In the genomic region with DNA sequence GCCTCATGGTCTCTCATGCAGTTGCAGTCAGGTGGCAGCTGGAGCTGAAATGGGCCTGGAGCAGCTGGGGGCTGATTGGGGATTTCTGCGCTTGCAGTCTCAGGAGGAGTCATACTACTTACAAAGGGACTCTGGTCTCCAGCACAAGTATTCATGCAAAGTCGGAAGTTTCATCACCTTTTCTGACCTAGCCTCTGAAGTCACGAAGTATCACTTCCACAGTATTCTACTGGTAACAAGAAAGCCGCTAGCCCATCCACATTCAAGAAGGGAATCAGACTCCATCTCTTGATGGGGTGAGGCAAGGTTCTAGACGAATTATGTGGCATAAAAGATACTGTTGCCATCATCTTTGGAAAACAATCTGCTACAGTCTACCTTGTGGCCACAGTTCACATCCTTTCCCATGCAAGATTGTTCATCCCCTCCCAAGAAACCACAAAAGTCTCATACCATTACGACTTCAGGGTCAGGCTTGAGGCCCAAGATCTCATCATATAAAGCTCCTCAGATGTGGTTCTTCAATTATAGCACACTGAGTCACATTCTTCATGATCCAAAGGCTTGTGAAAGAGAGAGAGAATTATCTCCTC, we compare ENCODE assay signal across 1 cellular context.
A peak's percentile ranks its signal among the peaks of the same experiment; 100 is the strongest.
TF ChIP-seq lines count a peak whose summit lies in the region.

No MANE protein-coding gene starts in this region.

TF ChIP-seq in GM12878, 131 proteins besides CTCF, POLR2A, EP300 and RAD21 (continued from another document and continues in another):
- TF ChIP-seq, protein P1, sequence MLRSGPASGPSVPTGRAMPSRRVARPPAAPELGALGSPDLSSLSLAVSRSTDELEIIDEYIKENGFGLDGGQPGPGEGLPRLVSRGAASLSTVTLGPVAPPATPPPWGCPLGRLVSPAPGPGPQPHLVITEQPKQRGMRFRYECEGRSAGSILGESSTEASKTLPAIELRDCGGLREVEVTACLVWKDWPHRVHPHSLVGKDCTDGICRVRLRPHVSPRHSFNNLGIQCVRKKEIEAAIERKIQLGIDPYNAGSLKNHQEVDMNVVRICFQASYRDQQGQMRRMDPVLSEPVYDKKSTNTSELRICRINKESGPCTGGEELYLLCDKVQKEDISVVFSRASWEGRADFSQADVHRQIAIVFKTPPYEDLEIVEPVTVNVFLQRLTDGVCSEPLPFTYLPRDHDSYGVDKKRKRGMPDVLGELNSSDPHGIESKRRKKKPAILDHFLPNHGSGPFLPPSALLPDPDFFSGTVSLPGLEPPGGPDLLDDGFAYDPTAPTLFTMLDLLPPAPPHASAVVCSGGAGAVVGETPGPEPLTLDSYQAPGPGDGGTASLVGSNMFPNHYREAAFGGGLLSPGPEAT (IDR thresholded peaks at IDR 0.05; ENCODE audit: low read depth) = peak; percentile 45
- no peak for TF ChIP-seq TBL1XR1 (IDR thresholded peaks at IDR 0.05; ENCODE audit: low read depth, low read length)
- TF ChIP-seq USF2 (IDR thresholded peaks at IDR 0.05; ENCODE audit: borderline replicate concordance, low read depth, low read length) = no peak
- TF ChIP-seq, protein P2, sequence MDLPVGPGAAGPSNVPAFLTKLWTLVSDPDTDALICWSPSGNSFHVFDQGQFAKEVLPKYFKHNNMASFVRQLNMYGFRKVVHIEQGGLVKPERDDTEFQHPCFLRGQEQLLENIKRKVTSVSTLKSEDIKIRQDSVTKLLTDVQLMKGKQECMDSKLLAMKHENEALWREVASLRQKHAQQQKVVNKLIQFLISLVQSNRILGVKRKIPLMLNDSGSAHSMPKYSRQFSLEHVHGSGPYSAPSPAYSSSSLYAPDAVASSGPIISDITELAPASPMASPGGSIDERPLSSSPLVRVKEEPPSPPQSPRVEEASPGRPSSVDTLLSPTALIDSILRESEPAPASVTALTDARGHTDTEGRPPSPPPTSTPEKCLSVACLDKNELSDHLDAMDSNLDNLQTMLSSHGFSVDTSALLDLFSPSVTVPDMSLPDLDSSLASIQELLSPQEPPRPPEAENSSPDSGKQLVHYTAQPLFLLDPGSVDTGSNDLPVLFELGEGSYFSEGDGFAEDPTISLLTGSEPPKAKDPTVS (IDR thresholded peaks at IDR 0.05; ENCODE audit: low read depth, low read length) = no peak
- TF ChIP-seq SRF (IDR thresholded peaks at IDR 0.05; ENCODE audit: low read depth in 2 of 2, low read length in 2 of 2) = no peak
- no peak for TF ChIP-seq SMC3 (IDR thresholded peaks at IDR 0.05; ENCODE audit: borderline replicate concordance, low read length)
- TF ChIP-seq NFIC (IDR thresholded peaks at IDR 0.05; ENCODE audit: low read depth, low read length) = peak; percentile 95
- TF ChIP-seq TAF1 (IDR thresholded peaks at IDR 0.05; ENCODE audit: borderline replicate concordance, low read depth, low read length) = 0 out of 2 replicates have a peak, but pooled peaks have one; percentile 22
- TF ChIP-seq MTA3 (IDR thresholded peaks at IDR 0.05; ENCODE audit: borderline replicate concordance, low read length) = 0 out of 2 replicates have a peak, but pooled peaks have one; percentile 56
- TF ChIP-seq RCOR1 (conservative IDR thresholded peaks at IDR 0.05; ENCODE audit: low read depth, low read length) = no peak
- TF ChIP-seq SUZ12 (IDR thresholded peaks at IDR 0.05; ENCODE audit: unreplicated experiment) = no peak
- TF ChIP-seq JUNB (IDR thresholded peaks at IDR 0.05) = peak; percentile 78
- no peak for TF ChIP-seq ESRRA (IDR thresholded peaks at IDR 0.05; ENCODE audit: low read length)
- TF ChIP-seq CEBPB (IDR thresholded peaks at IDR 0.05; ENCODE audit: borderline replicate concordance in 1 of 2, low read depth in 2 of 2, low read length in 2 of 2) = peak in 1 of 2 experiments; percentile 64; a peak in 1 of 4 replicates
- peak; percentile 85; the same call in 1 of the 2 replicates for TF ChIP-seq FOXM1 (IDR thresholded peaks at IDR 0.05; ENCODE audit: low read depth, low read length)
- TF ChIP-seq, protein P3, sequence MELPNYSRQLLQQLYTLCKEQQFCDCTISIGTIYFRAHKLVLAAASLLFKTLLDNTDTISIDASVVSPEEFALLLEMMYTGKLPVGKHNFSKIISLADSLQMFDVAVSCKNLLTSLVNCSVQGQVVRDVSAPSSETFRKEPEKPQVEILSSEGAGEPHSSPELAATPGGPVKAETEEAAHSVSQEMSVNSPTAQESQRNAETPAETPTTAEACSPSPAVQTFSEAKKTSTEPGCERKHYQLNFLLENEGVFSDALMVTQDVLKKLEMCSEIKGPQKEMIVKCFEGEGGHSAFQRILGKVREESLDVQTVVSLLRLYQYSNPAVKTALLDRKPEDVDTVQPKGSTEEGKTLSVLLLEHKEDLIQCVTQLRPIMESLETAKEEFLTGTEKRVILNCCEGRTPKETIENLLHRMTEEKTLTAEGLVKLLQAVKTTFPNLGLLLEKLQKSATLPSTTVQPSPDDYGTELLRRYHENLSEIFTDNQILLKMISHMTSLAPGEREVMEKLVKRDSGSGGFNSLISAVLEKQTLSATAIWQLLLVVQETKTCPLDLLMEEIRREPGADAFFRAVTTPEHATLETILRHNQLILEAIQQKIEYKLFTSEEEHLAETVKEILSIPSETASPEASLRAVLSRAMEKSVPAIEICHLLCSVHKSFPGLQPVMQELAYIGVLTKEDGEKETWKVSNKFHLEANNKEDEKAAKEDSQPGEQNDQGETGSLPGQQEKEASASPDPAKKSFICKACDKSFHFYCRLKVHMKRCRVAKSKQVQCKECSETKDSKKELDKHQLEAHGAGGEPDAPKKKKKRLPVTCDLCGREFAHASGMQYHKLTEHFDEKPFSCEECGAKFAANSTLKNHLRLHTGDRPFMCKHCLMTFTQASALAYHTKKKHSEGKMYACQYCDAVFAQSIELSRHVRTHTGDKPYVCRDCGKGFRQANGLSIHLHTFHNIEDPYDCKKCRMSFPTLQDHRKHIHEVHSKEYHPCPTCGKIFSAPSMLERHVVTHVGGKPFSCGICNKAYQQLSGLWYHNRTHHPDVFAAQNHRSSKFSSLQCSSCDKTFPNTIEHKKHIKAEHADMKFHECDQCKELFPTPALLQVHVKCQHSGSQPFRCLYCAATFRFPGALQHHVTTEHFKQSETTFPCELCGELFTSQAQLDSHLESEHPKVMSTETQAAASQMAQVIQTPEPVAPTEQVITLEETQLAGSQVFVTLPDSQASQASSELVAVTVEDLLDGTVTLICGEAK (IDR thresholded peaks at IDR 0.05; ENCODE audit: borderline replicate concordance) = no peak
- peak; percentile 50; the same call in 1 of the 2 replicates for TF ChIP-seq CREB1 (IDR thresholded peaks at IDR 0.05; ENCODE audit: low read depth)
- no peak for TF ChIP-seq RB1 (IDR thresholded peaks at IDR 0.05; ENCODE audit: borderline replicate concordance)
- TF ChIP-seq, protein P4, sequence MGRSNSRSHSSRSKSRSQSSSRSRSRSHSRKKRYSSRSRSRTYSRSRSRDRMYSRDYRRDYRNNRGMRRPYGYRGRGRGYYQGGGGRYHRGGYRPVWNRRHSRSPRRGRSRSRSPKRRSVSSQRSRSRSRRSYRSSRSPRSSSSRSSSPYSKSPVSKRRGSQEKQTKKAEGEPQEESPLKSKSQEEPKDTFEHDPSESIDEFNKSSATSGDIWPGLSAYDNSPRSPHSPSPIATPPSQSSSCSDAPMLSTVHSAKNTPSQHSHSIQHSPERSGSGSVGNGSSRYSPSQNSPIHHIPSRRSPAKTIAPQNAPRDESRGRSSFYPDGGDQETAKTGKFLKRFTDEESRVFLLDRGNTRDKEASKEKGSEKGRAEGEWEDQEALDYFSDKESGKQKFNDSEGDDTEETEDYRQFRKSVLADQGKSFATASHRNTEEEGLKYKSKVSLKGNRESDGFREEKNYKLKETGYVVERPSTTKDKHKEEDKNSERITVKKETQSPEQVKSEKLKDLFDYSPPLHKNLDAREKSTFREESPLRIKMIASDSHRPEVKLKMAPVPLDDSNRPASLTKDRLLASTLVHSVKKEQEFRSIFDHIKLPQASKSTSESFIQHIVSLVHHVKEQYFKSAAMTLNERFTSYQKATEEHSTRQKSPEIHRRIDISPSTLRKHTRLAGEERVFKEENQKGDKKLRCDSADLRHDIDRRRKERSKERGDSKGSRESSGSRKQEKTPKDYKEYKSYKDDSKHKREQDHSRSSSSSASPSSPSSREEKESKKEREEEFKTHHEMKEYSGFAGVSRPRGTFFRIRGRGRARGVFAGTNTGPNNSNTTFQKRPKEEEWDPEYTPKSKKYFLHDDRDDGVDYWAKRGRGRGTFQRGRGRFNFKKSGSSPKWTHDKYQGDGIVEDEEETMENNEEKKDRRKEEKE (IDR thresholded peaks at IDR 0.05) = no peak
- TF ChIP-seq MYC (IDR thresholded peaks at IDR 0.05; ENCODE audit: insufficient read depth, insufficient read length, insufficient replicate concordance, low read length, severe bottlenecking) = no peak
- no peak for TF ChIP-seq HCFC1 (IDR thresholded peaks at IDR 0.05; ENCODE audit: low read length)
- TF ChIP-seq SREBF1 (IDR thresholded peaks at IDR 0.05; ENCODE audit: low read length) = no peak
- TF ChIP-seq CHD1 (IDR thresholded peaks at IDR 0.05; ENCODE audit: low read depth, low read length) = no peak
- TF ChIP-seq, protein P5, sequence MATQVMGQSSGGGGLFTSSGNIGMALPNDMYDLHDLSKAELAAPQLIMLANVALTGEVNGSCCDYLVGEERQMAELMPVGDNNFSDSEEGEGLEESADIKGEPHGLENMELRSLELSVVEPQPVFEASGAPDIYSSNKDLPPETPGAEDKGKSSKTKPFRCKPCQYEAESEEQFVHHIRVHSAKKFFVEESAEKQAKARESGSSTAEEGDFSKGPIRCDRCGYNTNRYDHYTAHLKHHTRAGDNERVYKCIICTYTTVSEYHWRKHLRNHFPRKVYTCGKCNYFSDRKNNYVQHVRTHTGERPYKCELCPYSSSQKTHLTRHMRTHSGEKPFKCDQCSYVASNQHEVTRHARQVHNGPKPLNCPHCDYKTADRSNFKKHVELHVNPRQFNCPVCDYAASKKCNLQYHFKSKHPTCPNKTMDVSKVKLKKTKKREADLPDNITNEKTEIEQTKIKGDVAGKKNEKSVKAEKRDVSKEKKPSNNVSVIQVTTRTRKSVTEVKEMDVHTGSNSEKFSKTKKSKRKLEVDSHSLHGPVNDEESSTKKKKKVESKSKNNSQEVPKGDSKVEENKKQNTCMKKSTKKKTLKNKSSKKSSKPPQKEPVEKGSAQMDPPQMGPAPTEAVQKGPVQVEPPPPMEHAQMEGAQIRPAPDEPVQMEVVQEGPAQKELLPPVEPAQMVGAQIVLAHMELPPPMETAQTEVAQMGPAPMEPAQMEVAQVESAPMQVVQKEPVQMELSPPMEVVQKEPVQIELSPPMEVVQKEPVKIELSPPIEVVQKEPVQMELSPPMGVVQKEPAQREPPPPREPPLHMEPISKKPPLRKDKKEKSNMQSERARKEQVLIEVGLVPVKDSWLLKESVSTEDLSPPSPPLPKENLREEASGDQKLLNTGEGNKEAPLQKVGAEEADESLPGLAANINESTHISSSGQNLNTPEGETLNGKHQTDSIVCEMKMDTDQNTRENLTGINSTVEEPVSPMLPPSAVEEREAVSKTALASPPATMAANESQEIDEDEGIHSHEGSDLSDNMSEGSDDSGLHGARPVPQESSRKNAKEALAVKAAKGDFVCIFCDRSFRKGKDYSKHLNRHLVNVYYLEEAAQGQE (IDR thresholded peaks at IDR 0.05; ENCODE audit: low read depth, low read length) = no peak
- TF ChIP-seq, protein P6, sequence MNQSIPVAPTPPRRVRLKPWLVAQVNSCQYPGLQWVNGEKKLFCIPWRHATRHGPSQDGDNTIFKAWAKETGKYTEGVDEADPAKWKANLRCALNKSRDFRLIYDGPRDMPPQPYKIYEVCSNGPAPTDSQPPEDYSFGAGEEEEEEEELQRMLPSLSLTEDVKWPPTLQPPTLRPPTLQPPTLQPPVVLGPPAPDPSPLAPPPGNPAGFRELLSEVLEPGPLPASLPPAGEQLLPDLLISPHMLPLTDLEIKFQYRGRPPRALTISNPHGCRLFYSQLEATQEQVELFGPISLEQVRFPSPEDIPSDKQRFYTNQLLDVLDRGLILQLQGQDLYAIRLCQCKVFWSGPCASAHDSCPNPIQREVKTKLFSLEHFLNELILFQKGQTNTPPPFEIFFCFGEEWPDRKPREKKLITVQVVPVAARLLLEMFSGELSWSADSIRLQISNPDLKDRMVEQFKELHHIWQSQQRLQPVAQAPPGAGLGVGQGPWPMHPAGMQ (IDR thresholded peaks at IDR 0.05; ENCODE audit: borderline replicate concordance) = no peak
- no peak for TF ChIP-seq SUPT20H (IDR thresholded peaks at IDR 0.05; ENCODE audit: borderline replicate concordance, control insufficient read depth, low read depth, low read length)
- TF ChIP-seq, protein P7, sequence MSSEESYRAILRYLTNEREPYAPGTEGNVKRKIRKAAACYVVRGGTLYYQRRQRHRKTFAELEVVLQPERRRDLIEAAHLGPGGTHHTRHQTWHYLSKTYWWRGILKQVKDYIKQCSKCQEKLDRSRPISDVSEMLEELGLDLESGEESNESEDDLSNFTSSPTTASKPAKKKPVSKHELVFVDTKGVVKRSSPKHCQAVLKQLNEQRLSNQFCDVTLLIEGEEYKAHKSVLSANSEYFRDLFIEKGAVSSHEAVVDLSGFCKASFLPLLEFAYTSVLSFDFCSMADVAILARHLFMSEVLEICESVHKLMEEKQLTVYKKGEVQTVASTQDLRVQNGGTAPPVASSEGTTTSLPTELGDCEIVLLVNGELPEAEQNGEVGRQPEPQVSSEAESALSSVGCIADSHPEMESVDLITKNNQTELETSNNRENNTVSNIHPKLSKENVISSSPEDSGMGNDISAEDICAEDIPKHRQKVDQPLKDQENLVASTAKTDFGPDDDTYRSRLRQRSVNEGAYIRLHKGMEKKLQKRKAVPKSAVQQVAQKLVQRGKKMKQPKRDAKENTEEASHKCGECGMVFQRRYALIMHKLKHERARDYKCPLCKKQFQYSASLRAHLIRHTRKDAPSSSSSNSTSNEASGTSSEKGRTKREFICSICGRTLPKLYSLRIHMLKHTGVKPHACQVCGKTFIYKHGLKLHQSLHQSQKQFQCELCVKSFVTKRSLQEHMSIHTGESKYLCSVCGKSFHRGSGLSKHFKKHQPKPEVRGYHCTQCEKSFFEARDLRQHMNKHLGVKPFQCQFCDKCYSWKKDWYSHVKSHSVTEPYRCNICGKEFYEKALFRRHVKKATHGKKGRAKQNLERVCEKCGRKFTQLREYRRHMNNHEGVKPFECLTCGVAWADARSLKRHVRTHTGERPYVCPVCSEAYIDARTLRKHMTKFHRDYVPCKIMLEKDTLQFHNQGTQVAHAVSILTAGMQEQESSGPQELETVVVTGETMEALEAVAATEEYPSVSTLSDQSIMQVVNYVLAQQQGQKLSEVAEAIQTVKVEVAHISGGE (CRISPR knock-in tag; IDR thresholded peaks at IDR 0.05) = no peak
- TF ChIP-seq NR2C2 (IDR thresholded peaks at IDR 0.05; ENCODE audit: borderline replicate concordance, control insufficient read depth, insufficient read length, low read depth) = no peak
- no peak for TF ChIP-seq SREBF2 (IDR thresholded peaks at IDR 0.05; ENCODE audit: low read length)
- TF ChIP-seq IKZF1 (conservative IDR thresholded peaks at IDR 0.05) = peak; percentile 80
- no peak for TF ChIP-seq KLF5 (IDR thresholded peaks at IDR 0.05; ENCODE audit: partially characterized antibody)
- no peak for TF ChIP-seq KAT2A (conservative IDR thresholded peaks at IDR 0.05; ENCODE audit: control insufficient read depth, low read depth, low read length)
- TF ChIP-seq RUNX3 (IDR thresholded peaks at IDR 0.05; ENCODE audit: low read length) = peak; percentile 98
- TF ChIP-seq MEF2B (IDR thresholded peaks at IDR 0.05; ENCODE audit: partially characterized antibody, poor library complexity, severe bottlenecking) = peak; percentile 42
